In the genomic region with DNA sequence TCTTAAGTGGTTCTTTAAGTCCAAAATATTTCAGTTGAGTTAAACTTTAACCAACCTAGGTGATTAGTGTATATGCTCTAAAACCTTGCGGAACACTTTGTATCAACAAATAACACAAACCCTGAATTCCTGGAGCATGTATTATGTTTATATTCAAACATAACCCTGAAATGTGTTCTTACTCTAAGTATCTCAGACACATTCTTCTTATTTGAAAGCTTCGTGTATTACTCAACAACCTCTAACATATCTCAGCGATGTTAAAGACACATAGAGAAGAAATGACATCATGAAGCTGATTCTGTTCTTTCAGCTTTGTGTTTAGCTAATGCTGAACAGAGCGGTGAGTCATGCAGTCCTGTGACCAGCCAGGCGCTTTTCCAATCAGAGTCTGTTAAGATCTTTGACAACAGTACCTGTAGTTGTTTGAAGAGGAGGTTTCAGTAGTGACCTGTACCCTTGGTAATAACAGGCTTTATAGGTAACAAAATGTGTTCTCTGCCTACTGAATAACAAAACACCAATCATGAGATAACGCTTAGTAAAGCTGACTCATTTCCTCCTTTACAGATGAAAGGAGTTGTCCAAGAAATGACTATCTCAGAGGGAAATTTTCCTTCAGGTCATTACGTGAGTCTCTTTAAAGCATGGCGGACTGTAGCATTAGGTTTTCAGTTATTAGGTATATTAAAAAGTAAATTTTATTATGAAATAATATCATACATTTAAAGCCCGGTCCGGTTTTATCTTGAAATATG, we compare ENCODE assay signal across 8 cellular contexts.
A peak's percentile ranks its signal among the peaks of the same experiment; 100 is the strongest.
DNase-seq lines count a peak whose midpoint lies in the region; ATAC-seq and TF ChIP-seq lines count a peak whose summit lies in the region.

No MANE protein-coding gene starts in this region.

- peak; percentile 81 for ATAC-seq in HG02763 (IDR thresholded peaks at IDR 0.05; ENCODE audit: unreplicated experiment)
- ATAC-seq in activated CD8-positive, alpha-beta T cell treated with anti-CD3 and anti-CD28 coated beads for 36 hours: peak; percentile 92

- peak overlapping the region; percentile 36 for H3K4me3 Mint-ChIP-seq in activated CD8-positive, alpha-beta T cell treated with anti-CD3 and anti-CD28 coated beads for 36 hours
- H3K4me3 Mint-ChIP-seq in nephron progenitor cell: no peak overlapping the region

- H3K4me1 Mint-ChIP-seq in activated CD8-positive, alpha-beta T cell treated with anti-CD3 and anti-CD28 coated beads for 36 hours (ENCODE audit: low read depth): peaks cover 47% of the 10 kb centered on the region
- peaks cover 41% of the 10 kb centered on the region for H3K4me1 Mint-ChIP-seq in nephron progenitor cell

- peaks cover 25 to 43% (median 36%) of the 10 kb centered on the region in 4 donors for H3K4me1 ChIP-seq in esophagus muscularis mucosa
- peaks cover 0 to 33% (median 26%) of the 10 kb centered on the region in 4 donors for H3K4me1 ChIP-seq in tibial nerve

- intact Hi-C loops in activated CD8-positive, alpha-beta T cell treated with anti-CD3 and anti-CD28 coated beads for 36 hours (cut with micrococcal nuclease): loop anchor here (5.0 kb wide), 1 partner anchor 45 kb away; no protein-coding TSS in a partner anchor
- intact Hi-C loops in esophagus muscularis mucosa (cut with DNase I): loop anchor here (5.0 kb wide), 1 partner anchor 65 kb away; a partner anchor contains a TSS

- no peak overlapping the region for H3K4me3 ChIP-seq in esophagus muscularis mucosa
- no peak overlapping the region for H3K4me3 ChIP-seq in tibial nerve

- no peak for TF ChIP-seq CTCF in activated CD8-positive, alpha-beta T cell treated with anti-CD3 and anti-CD28 coated beads for 36 hours (IDR thresholded peaks at IDR 0.05)
- TF ChIP-seq CTCF in esophagus muscularis mucosa (IDR thresholded peaks at IDR 0.05) (no peak), nephron progenitor cell (IDR thresholded peaks at IDR 0.05) (no peak), tibial nerve (IDR thresholded peaks at IDR 0.05) (no peak)

- H3K36me3 Mint-ChIP-seq in activated CD8-positive, alpha-beta T cell treated with anti-CD3 and anti-CD28 coated beads for 36 hours (ENCODE audit: low read depth): no peaks in the 10 kb centered on the region
- H3K36me3 Mint-ChIP-seq in nephron progenitor cell (ENCODE audit: low read depth): no peaks in the 10 kb centered on the region

- peak; percentile 10 for TF ChIP-seq EP300 in esophagus muscularis mucosa (IDR thresholded peaks at IDR 0.05)
- peak; percentile 70 to 93 for TF ChIP-seq EP300 in tibial nerve (IDR thresholded peaks at IDR 0.05)

- CTCF ChIA-PET in activated CD8-positive, alpha-beta T cell treated with anti-CD3 and anti-CD28 coated beads for 36 hours (lab: Charles Lee): interaction anchor here (1.1 to 1.7 kb wide), 7 partner anchors 13 to 612 kb away, joined by 3 to 7 read pairs (median 3); a partner anchor contains a TSS

- H3K36me3 ChIP-seq in esophagus muscularis mucosa: no peaks in the 10 kb centered on the region
- H3K36me3 ChIP-seq in tibial nerve: no peaks in the 10 kb centered on the region

- DNase-seq in NCI-H345 (lab: John Stamatoyannopoulos, UW): peak; percentile 12
- DNase-seq in NCI-H345 treated with DMSO at 0.1 percent for 48 hours (lab: John Stamatoyannopoulos, UW; ENCODE audit: unreplicated experiment): no peak
- peak; percentile 0 for DNase-seq in NCI-H2081 treated with DMSO at 0.1 percent for 48 hours (lab: John Stamatoyannopoulos, UW)
- peak; percentile 85 for DNase-seq in activated CD8-positive, alpha-beta T cell treated with anti-CD3 and anti-CD28 coated beads for 36 hours
- DNase-seq in esophagus muscularis mucosa (ENCODE audit: extremely low spot score): no peak
- no peak for DNase-seq in nephron progenitor cell
- DNase-seq in tibial nerve (ENCODE audit: low spot score in 2 of 2): peak; percentile 63 to 87

- H3K9me3 ChIP-seq in esophagus muscularis mucosa (no peaks in the 10 kb centered on the region), tibial nerve (no peaks in the 10 kb centered on the region)

- H3K27ac Mint-ChIP-seq in activated CD8-positive, alpha-beta T cell treated with anti-CD3 and anti-CD28 coated beads for 36 hours: peak overlapping the region; percentile 91
- peak overlapping the region; percentile 74 for H3K27ac Mint-ChIP-seq in nephron progenitor cell

- WGBS in esophagus muscularis mucosa: 33% methylated on average over 10 of the region's 10 CpGs
- 47 to 51% methylated on average over 10 of the region's 10 CpGs for WGBS in tibial nerve, 2 donors

- H3K27ac ChIP-seq in esophagus muscularis mucosa (replicated peaks in 1 of 4) (peak overlapping the region; percentile 83 to 89 (median 86)), tibial nerve (peak overlapping the region; percentile 55 to 83 (median 71))

- no peaks in the 10 kb centered on the region for H3K27me3 Mint-ChIP-seq in activated CD8-positive, alpha-beta T cell treated with anti-CD3 and anti-CD28 coated beads for 36 hours
- H3K27me3 Mint-ChIP-seq in nephron progenitor cell (ENCODE audit: low read depth, poor library complexity): no peaks in the 10 kb centered on the region

- H3K9me3 Mint-ChIP-seq in activated CD8-positive, alpha-beta T cell treated with anti-CD3 and anti-CD28 coated beads for 36 hours: peaks cover 7% of the 10 kb centered on the region
- H3K9me3 Mint-ChIP-seq in nephron progenitor cell: peaks cover 3% of the 10 kb centered on the region

- POLR2A ChIA-PET in activated CD8-positive, alpha-beta T cell treated with anti-CD3 and anti-CD28 coated beads for 36 hours (lab: Charles Lee): interaction anchor here (0.6 to 9.1 kb wide), 14 partner anchors 9 to 97 kb away, joined by 3 to 77 read pairs (median 4); a partner anchor contains a TSS

- H3K27me3 ChIP-seq in esophagus muscularis mucosa (no peaks in the 10 kb centered on the region), tibial nerve (no peaks in the 10 kb centered on the region)

- TF ChIP-seq POLR2A in esophagus muscularis mucosa (IDR thresholded peaks at IDR 0.05; ENCODE audit: low read depth): no peak
- peak in 1 of 2 donors; percentile 12 for TF ChIP-seq POLR2A in tibial nerve (IDR thresholded peaks at IDR 0.05)

Comparison
In these comparisons a context has a peak if more than half of its experiments do, and no peak if none do; other contexts are left out.
1. DNase-seq: peak in NCI-H345 (single experiment), NCI-H2081 treated with DMSO at 0.1 percent for 48 hours (single experiment), activated CD8-positive, alpha-beta T cell treated with anti-CD3 and anti-CD28 coated beads for 36 hours (single experiment) and tibial nerve (2 of 2); none in NCI-H345 treated with DMSO at 0.1 percent for 48 hours (single experiment), esophagus muscularis mucosa (single experiment) and nephron progenitor cell (single experiment).